ENCODE assay signal across 8 cellular contexts in the genomic region with DNA sequence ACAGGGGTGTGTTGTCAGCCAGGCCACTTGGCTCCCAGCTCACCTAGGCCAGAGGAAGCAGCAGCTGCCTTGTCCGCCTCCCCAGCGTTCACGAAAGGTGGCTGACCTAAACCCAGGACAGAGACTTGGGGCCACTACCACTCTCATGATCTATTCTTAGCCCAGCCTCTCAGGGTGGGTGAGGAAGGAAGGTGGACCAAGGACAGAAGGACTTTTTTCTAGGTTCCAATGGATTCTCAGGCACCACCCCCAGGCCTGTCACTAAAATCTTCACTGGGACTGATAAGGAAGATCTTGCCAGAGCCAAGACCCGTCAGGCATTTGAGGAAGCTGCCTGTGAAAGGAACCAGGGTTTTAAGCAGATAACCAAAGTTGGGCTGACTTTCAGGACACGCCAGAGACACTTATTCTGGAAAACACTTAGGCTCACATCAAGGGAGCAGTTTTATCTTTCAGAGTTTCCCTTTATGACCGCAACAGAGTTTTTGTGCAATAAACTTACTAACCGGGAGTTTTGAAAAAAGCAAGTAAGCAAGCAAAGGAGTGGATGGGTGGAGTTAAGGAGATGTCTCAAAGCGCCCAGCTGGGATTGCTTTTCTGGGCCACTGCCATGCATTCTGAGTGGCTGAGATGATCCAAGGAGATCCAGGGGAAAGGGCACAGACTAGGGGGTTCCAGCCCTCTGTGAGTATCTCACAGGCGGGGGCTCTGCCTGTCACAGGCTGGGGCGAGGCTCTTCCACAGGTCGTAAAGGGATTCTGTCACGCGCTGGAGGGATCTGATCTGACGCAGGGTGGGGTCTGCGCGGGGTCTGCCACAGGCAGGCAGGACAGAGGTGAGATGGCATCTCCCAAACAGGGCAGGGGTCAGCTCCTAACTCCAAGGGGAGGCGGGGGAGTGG. TPM values are rescaled to one million over a fixed set of nuclear protein-coding genes. Genes with fewer than 3 reads are reported as not detected.
DNase-seq lines count a peak whose midpoint lies in the region; ATAC-seq, FAIRE-seq and TF ChIP-seq lines count a peak whose summit lies in the region.

No MANE protein-coding gene starts in this region.

- in situ Hi-C loops in K562 (cut with MboI), result loop anchor here (5.0 kb wide), 1 partner anchor 93 kb away; no protein-coding TSS in a partner anchor

- WGBS in K562 (ENCODE audit: insufficient coverage, low coverage, missing lambda C conversion rate), result 6% methylated on average over 17 of the region's 17 CpGs

- TF ChIP-seq RAD21 in K562 (CRISPR knock-in tag; conservative IDR thresholded peaks at IDR 0.05 in 1 of 2, IDR thresholded peaks at IDR 0.05 in 1 of 2), result no peak

- H3K27me3 ChIP-seq in K562 (ENCODE audit: control insufficient read depth in 2 of 2, insufficient read depth in 2 of 2, low read length in 2 of 2), result no peaks in the 10 kb centered on the region

- no peaks in the 10 kb centered on the region for H3K36me3 ChIP-seq in K562 (ENCODE audit: control insufficient read depth, insufficient read depth, low read length)

- DNase-seq in DMS53 (lab: John Stamatoyannopoulos, UW), result peak; percentile 23
- DNase-seq in DMS53 treated with DMSO at 0.1 percent for 48 hours (lab: John Stamatoyannopoulos, UW; ENCODE audit: unreplicated experiment), result no peak
- DNase-seq in LoVo (ENCODE audit: low spot score), result peak; percentile 32
- peak; percentile 56 to 68 (median 62) for DNase-seq in K562 (ENCODE audit: extremely low read depth in 1 of 4, low spot score in 3 of 4)
- DNase-seq in iPS-NIHi11 (ENCODE audit: low spot score), result peak; percentile 18
- peak; percentile 23 for DNase-seq in smooth muscle cell of the brain vasculature (ENCODE audit: low read depth, low spot score)

- peak overlapping the region; percentile 66 to 99 for H3K9ac ChIP-seq in K562 (ENCODE audit: insufficient read depth in 1 of 2, low read depth in 2 of 2, low read length in 2 of 2)

- peak overlapping the region; percentile 92 for H3K4me2 ChIP-seq in K562 (ENCODE audit: insufficient read depth, low read length)

- peak overlapping the region; percentile 63 for H3K4me3 ChIP-seq in K562

- H3K9me3 ChIP-seq in K562 (replicated peaks; ENCODE audit: control insufficient read depth, insufficient read depth, low read depth, low read length), result no peaks in the 10 kb centered on the region

- H3K79me2 ChIP-seq in K562 (ENCODE audit: control insufficient read depth, insufficient read depth, low read length), result no peaks in the 10 kb centered on the region

- POLR2A ChIA-PET in K562 (lab: Yijun Ruan, JAX), result interaction anchor here (0.9 kb wide), 1 partner anchor 10 kb away, joined by 3 read pairs; no protein-coding TSS in a partner anchor

- CTCF ChIA-PET in K562 (lab: Yijun Ruan, JAX; ENCODE audit: low intra/inter-chr PET ratio), result interaction anchor here (0.8 to 2.0 kb wide), 4 partner anchors 13 to 194 kb away, joined by 3 to 8 read pairs (median 5); no protein-coding TSS in a partner anchor

- H2AFZ ChIP-seq in K562 (ENCODE audit: low read depth, low read length), result peak overlapping the region; percentile 93

- BruUV-seq in K562 (replicated peaks; lab: Mats Ljungman, UMichigan), result no TSS peak

- no peak for TF ChIP-seq CTCF in K562 (IDR thresholded peaks at IDR 0.05 in 2 of 3, conservative IDR thresholded peaks at IDR 0.05 in 1 of 3; ENCODE audit: insufficient read depth in 2 of 3, low read depth in 1 of 3, low read length in 3 of 3)

- peaks cover 4% of the 10 kb centered on the region for H3K9me1 ChIP-seq in K562 (ENCODE audit: control insufficient read depth, insufficient read depth, low read length)

- ATAC-seq in K562, result peak; percentile 36
- ATAC-seq in HG03039 (IDR thresholded peaks at IDR 0.05; ENCODE audit: unreplicated experiment), result no peak
- no peak for ATAC-seq in HG03520 (IDR thresholded peaks at IDR 0.05; ENCODE audit: unreplicated experiment)

- peak; percentile 90 for FAIRE-seq in K562 (lab: Jason Lieb, UNC)

- H4K20me1 ChIP-seq in K562 (replicated peaks; ENCODE audit: control insufficient read depth, insufficient read depth, low read length), result no peaks in the 10 kb centered on the region

- intact Hi-C loops in K562 (cut with micrococcal nuclease), result loop anchor here (2.0 to 5.0 kb wide), 2 partner anchors 77 to 162 kb away; no protein-coding TSS in a partner anchor

- no peak for TF ChIP-seq POLR2A in K562 (conservative IDR thresholded peaks at IDR 0.05)

- no peak for TF ChIP-seq EP300 in K562 (IDR thresholded peaks at IDR 0.05; ENCODE audit: low read length)

- H3K27ac ChIP-seq in K562 (ENCODE audit: extremely low read depth, low read depth, low read length), result peak overlapping the region; percentile 20; the same call in 1 of the 3 replicates

- H3K4me1 ChIP-seq in K562 (replicated peaks in 1 of 2; ENCODE audit: control insufficient read depth in 2 of 2, insufficient read depth in 2 of 2, low read length in 2 of 2), result peaks cover 12 to 15% of the 10 kb centered on the region in 2 experiments

TF ChIP-seq in K562, 482 proteins besides CTCF, POLR2A, EP300 and RAD21 (continues in another document):
- 0 out of 2 replicates have a peak, but pooled peaks have one; percentile 16 for TF ChIP-seq ZFX (CRISPR knock-in tag; IDR thresholded peaks at IDR 0.05)
- TF ChIP-seq FOS (IDR thresholded peaks at IDR 0.05; ENCODE audit: extremely low read depth, insufficient read length), result no peak
- no peak for TF ChIP-seq ZNF354B (CRISPR knock-in tag; IDR thresholded peaks at IDR 0.05)
- TF ChIP-seq PURB (CRISPR knock-in tag; IDR thresholded peaks at IDR 0.05; ENCODE audit: low read depth), result no peak
- TF ChIP-seq FOXP1 (CRISPR knock-in tag; IDR thresholded peaks at IDR 0.05), result no peak
- no peak for TF ChIP-seq RBM17 (IDR thresholded peaks at IDR 0.05; ENCODE audit: borderline replicate concordance, low read depth, low read length)
- no peak for TF ChIP-seq ZNF668 (CRISPR knock-in tag; IDR thresholded peaks at IDR 0.05)
- TF ChIP-seq PHB2 (IDR thresholded peaks at IDR 0.05; ENCODE audit: low read depth), result no peak
- TF ChIP-seq RHOXF2B (CRISPR knock-in tag; conservative IDR thresholded peaks at IDR 0.05), result no peak

RNA-seq across cellular contexts. Expression of a gene that starts 1.0 kb away (rescaled TPM):
- 5.4 and 8.6 TPM in 2 replicates for total RNA-seq in K562 (2011; cell fraction: chromatin; rRNA removed; ENCODE audit: low replicate concordance)
- total RNA-seq in K562 (2011; cell fraction: nucleolus; rRNA removed), result 5.3 and 5.4 TPM in 2 replicates
- total RNA-seq in K562 (2011; cell fraction: nucleoplasm; rRNA removed), result 6.5 and 12.6 TPM in 2 replicates
- total RNA-seq in K562 (2014; rRNA removed) (1.5 and 2.0 TPM in 2 replicates), K562 (2014; rRNA removed; fragmentation: Illumina TruSeq; extraction: Trizol) (1.9 and 2.3 TPM in 2 replicates), K562 (2015; rRNA removed; fragmentation: Illumina TruSeq; extraction: Trizol) (1.8 TPM in 2 replicates), K562 (2021) (2.0 and 2.3 TPM in 2 replicates)
- polyA plus RNA-seq in K562 (2011; rRNA removed) (1.0 and 1.4 TPM in 2 replicates), K562 (2014; fragmentation: Illumina TruSeq; extraction: Trizol) (2.5 and 2.8 TPM in 2 replicates), K562 (2014; fragmentation: Nextera tagmentation; extraction: Ambion mirVana) (under 1 TPM; 0.64 to 0.87 TPM), K562 (2014; rRNA removed) (2.0 and 2.2 TPM in 2 replicates)
- 0.86 and 0.94 TPM in 2 replicates for polyA plus RNA-seq in K562 (2011; cell fraction: cytosol; rRNA removed)
- polyA plus RNA-seq in K562 (2011; cell fraction: nucleus; rRNA removed), result 1.6 and 2.3 TPM in 2 replicates
- 2.3 and 2.4 TPM in 2 replicates for polyA plus RNA-seq in K562 (2012)
- 1.6 and 1.9 TPM in 2 replicates for polyA minus RNA-seq in K562 (2011; rRNA and poly(A)+ RNA removed)
- 0.73 and 1.1 TPM in 2 replicates for polyA minus RNA-seq in K562 (2011; cell fraction: cytosol; rRNA and poly(A)+ RNA removed)
- polyA minus RNA-seq in K562 (2011; cell fraction: nucleus; rRNA and poly(A)+ RNA removed), result 0.54 and 0.78 TPM in 2 replicates

RNA-seq across cellular contexts. Expression of a gene that starts 26.8 kb away (rescaled TPM):
- total RNA-seq in K562 (2011; cell fraction: chromatin; rRNA removed; ENCODE audit: low replicate concordance), result not detected in 2 replicates
- total RNA-seq in K562 (2011; cell fraction: nucleolus; rRNA removed), result not detected in 2 replicates
- not detected in 2 replicates for total RNA-seq in K562 (2011; cell fraction: nucleoplasm; rRNA removed)
- not detected in 2 replicates for total RNA-seq in K562 (2014; rRNA removed)
- total RNA-seq in K562 (2014; rRNA removed; fragmentation: Illumina TruSeq; extraction: Trizol), result not detected in 2 replicates
- not detected in 2 replicates for total RNA-seq in K562 (2015; rRNA removed; fragmentation: Illumina TruSeq; extraction: Trizol)
- total RNA-seq in K562 (2021), result not detected in 2 replicates
- not detected in 2 replicates for polyA plus RNA-seq in K562 (2011; rRNA removed)
- polyA plus RNA-seq in K562 (2011; cell fraction: cytosol; rRNA removed), result not detected in 2 replicates
- polyA plus RNA-seq in K562 (2011; cell fraction: nucleus; rRNA removed), result not detected in 2 replicates
- not detected in 2 replicates for polyA plus RNA-seq in K562 (2012)
- polyA plus RNA-seq in K562 (2014; fragmentation: Illumina TruSeq; extraction: Trizol), result not detected in 2 replicates
- not detected for polyA plus RNA-seq in K562 (2014; fragmentation: Nextera tagmentation; extraction: Ambion mirVana)
- not detected in 2 replicates for polyA plus RNA-seq in K562 (2014; rRNA removed)
- polyA minus RNA-seq in K562 (2011; rRNA and poly(A)+ RNA removed), result not detected in 2 replicates
- polyA minus RNA-seq in K562 (2011; cell fraction: cytosol; rRNA and poly(A)+ RNA removed), result not detected in 2 replicates
- not detected in 2 replicates for polyA minus RNA-seq in K562 (2011; cell fraction: nucleus; rRNA and poly(A)+ RNA removed)

RNA-seq across cellular contexts. Expression of a gene that starts 45.5 kb away (rescaled TPM):
- 0.09 TPM in 1 of 2 replicates, not detected in the other for total RNA-seq in K562 (2011; cell fraction: chromatin; rRNA removed; ENCODE audit: low replicate concordance)
- total RNA-seq in K562 (2011; cell fraction: nucleolus; rRNA removed), result under 0.01 TPM in 1 of 2 replicates, not detected in the other
- total RNA-seq in K562 (2011; cell fraction: nucleoplasm; rRNA removed), result not detected in 2 replicates
- total RNA-seq in K562 (2014; rRNA removed) (not detected in 2 replicates), K562 (2014; rRNA removed; fragmentation: Illumina TruSeq; extraction: Trizol) (not detected in 2 replicates), K562 (2015; rRNA removed; fragmentation: Illumina TruSeq; extraction: Trizol) (not detected in 2 replicates), K562 (2021) (0.11 and 0.16 TPM in 2 replicates)
- polyA plus RNA-seq in K562 (2011; rRNA removed) (not detected in 2 replicates), K562 (2014; fragmentation: Illumina TruSeq; extraction: Trizol) (0.03 TPM in 1 of 2 replicates, not detected in the other), K562 (2014; fragmentation: Nextera tagmentation; extraction: Ambion mirVana) (under 1 TPM in 1 of 2 experiments, not detected in 1; 0.06 TPM), K562 (2014; rRNA removed) (0.27 TPM in 1 of 2 replicates, not detected in the other)
- not detected in 2 replicates for polyA plus RNA-seq in K562 (2011; cell fraction: cytosol; rRNA removed)
- polyA plus RNA-seq in K562 (2011; cell fraction: nucleus; rRNA removed), result not detected in 2 replicates
- polyA plus RNA-seq in K562 (2012), result 0.03 and 2.3 TPM in 2 replicates
- polyA minus RNA-seq in K562 (2011; rRNA and poly(A)+ RNA removed), result not detected in 2 replicates
- polyA minus RNA-seq in K562 (2011; cell fraction: cytosol; rRNA and poly(A)+ RNA removed), result 0.46 TPM in 1 of 2 replicates, not detected in the other
- not detected in 2 replicates for polyA minus RNA-seq in K562 (2011; cell fraction: nucleus; rRNA and poly(A)+ RNA removed)
